ENCODE assay signal across 19 cellular contexts in genomic region chr15:86178845-86179244, GRCh38.
DNase-seq lines count a peak whose midpoint lies in the region; ATAC-seq and TF ChIP-seq lines count a peak whose summit lies in the region.
"Had no signal": no experiment of that assay in that cellular context is flagged by ENCODE, and none has a peak within 500 bp of the region (broad histone marks: within the 10 kb centered on the region; RNA-seq: fewer than 3 reads in every experiment).

No MANE protein-coding gene starts in this region.

- H3K27ac ChIP-seq in liver (ENCODE audit: low read depth in 1 of 2, low read length in 2 of 2) = no peak overlapping the region
- H3K27ac ChIP-seq: gastroesophageal sphincter, neutrophil had no signal

- H3K4me3 ChIP-seq in liver (ENCODE audit: low read depth in 1 of 3, low read length in 3 of 3) = no peak overlapping the region
- H3K4me3 ChIP-seq: gastroesophageal sphincter had no signal

- no peak overlapping the region for H3K9ac ChIP-seq in liver (ENCODE audit: low read depth in 1 of 2, low read length in 2 of 2)

- in situ Hi-C loops in GM13977 (cut with MboI; ENCODE audit: low pct_unique_long_range_greater_than_20kb, low sequenced_read_pairs, unreplicated experiment) = no loop called here
- in situ Hi-C loops in GM13976 (cut with MboI; ENCODE audit: low sequenced_read_pairs, unreplicated experiment) = no loop called here

- peak; percentile 28 to 45 for TF ChIP-seq RAD21 in liver (IDR thresholded peaks at IDR 0.05)

- whole genome bisulfite sequencing in liver = 22% methylated on average over 2 of the region's 2 CpGs

- H3K36me3 ChIP-seq in liver (ENCODE audit: control insufficient read depth in 4 of 4, insufficient read depth in 3 of 4, low read depth in 1 of 4, low read length in 3 of 4) = no peaks in the 10 kb centered on the region
- H3K36me3 ChIP-seq: gastroesophageal sphincter, neutrophil had no signal

- no peaks in the 10 kb centered on the region for H3K9me3 ChIP-seq in liver (ENCODE audit: control insufficient read depth in 4 of 4, low read length in 3 of 4)
- H3K9me3 ChIP-seq: gastroesophageal sphincter, neutrophil had no signal

- H3K27me3 ChIP-seq in liver (ENCODE audit: control insufficient read depth in 4 of 4, insufficient read depth in 4 of 4, low read length in 3 of 4) = peaks cover 0 to 7% (median 0%) of the 10 kb centered on the region in 4 donors
- H3K27me3 ChIP-seq: gastroesophageal sphincter, neutrophil had no signal

- no peak for DNase-seq in GM13977 (ENCODE audit: low spot score)
- peak; percentile 5 for DNase-seq in NAMALWA (ENCODE audit: low spot score)
- peak; percentile 88 for DNase-seq in SK-N-DZ (ENCODE audit: low spot score)
- no peak for DNase-seq in GM13976 (ENCODE audit: low spot score)
- DNase-seq in NOMO-1 treated with dmso at 0.1 percent for 144 hours (lab: John Stamatoyannopoulos, UW; ENCODE audit: unreplicated experiment) = no peak
- DNase-seq: activated CD4-positive, CD25-positive, alpha-beta regulatory T cell treated with anti-CD3 and anti-CD28 coated beads, Interleukin-2, amount 50 U/mL, for 72 hours; activated CD8-positive, alpha-beta memory T cell treated with anti-CD3 and anti-CD28 coated beads, Interleukin-2, amount 10 ng/mL, durations not matched to agents 7 days and 5 days; dermis blood vessel endothelial cell; MM.1S; NCI-H2029; NK-92 treated with Interleukin-12 subunit alpha and Interleukin-12 subunit beta, amount 100 ng/mL, for 24 hours; Right ventricle myocardium superior; T-helper 2 cell had no signal

- H3K4me1 ChIP-seq in liver (ENCODE audit: control insufficient read depth in 4 of 4, insufficient read depth in 4 of 4, low read length in 3 of 4) = no peaks in the 10 kb centered on the region
- H3K4me1 ChIP-seq: gastroesophageal sphincter had no signal

- ATAC-seq in activated CD4-positive, CD25-positive, alpha-beta regulatory T cell treated with anti-CD3 and anti-CD28 coated beads, Interleukin-2, amount 50 U/mL, for 24 hours = no peak
- ATAC-seq: activated CD8-positive, alpha-beta memory T cell treated with anti-CD3 and anti-CD28 coated beads, Interleukin-2, amount 10 ng/mL, durations not matched to agents 7 days and 5 days; gastroesophageal sphincter; left lobe of liver; stimulated activated effector memory CD8-positive, alpha-beta T cell treated with anti-CD3 and anti-CD28 coated beads, Interleukin-12 subunit alpha, Interleukin-12 subunit beta, amount 100 ng/mL, for 72 hours had no signal

- TF ChIP-seq CTCF in GM13977 (IDR thresholded peaks at IDR 0.05; ENCODE audit: extremely low read depth, insufficient read depth, missing control alignments) = peak; percentile 11
- TF ChIP-seq CTCF in liver (IDR thresholded peaks at IDR 0.05; ENCODE audit: low read depth, low read length, missing input control) = peak; percentile 19
- no peak for TF ChIP-seq CTCF in GM13976 (IDR thresholded peaks at IDR 0.05; ENCODE audit: borderline replicate concordance, control extremely low read depth, extremely low read depth, insufficient read depth, missing control alignments)

TF ChIP-seq in liver, 16 proteins besides CTCF, POLR2A, EP300 and RAD21:
- TF ChIP-seq YY1 (IDR thresholded peaks at IDR 0.05) (no peak), JUND (IDR thresholded peaks at IDR 0.05) (no peak), ATF3 (IDR thresholded peaks at IDR 0.05) (no peak), RXRA (IDR thresholded peaks at IDR 0.05) (no peak), TAF1 (conservative IDR thresholded peaks at IDR 0.05) (no peak), SP1 (IDR thresholded peaks at IDR 0.05) (no peak), ZBTB33 (IDR thresholded peaks at IDR 0.05) (no peak)

Comparison
In these comparisons a context has a peak if more than half of its experiments do, and no peak if none do; other contexts are left out.
1. DNase-seq: peak in NAMALWA (single experiment) and SK-N-DZ (single experiment); none in GM13977 (single experiment), GM13976 (single experiment) and NOMO-1 treated with dmso at 0.1 percent for 144 hours (single experiment).